Comparison of ENCODE assay signal across 8 cellular contexts in the genomic region with DNA sequence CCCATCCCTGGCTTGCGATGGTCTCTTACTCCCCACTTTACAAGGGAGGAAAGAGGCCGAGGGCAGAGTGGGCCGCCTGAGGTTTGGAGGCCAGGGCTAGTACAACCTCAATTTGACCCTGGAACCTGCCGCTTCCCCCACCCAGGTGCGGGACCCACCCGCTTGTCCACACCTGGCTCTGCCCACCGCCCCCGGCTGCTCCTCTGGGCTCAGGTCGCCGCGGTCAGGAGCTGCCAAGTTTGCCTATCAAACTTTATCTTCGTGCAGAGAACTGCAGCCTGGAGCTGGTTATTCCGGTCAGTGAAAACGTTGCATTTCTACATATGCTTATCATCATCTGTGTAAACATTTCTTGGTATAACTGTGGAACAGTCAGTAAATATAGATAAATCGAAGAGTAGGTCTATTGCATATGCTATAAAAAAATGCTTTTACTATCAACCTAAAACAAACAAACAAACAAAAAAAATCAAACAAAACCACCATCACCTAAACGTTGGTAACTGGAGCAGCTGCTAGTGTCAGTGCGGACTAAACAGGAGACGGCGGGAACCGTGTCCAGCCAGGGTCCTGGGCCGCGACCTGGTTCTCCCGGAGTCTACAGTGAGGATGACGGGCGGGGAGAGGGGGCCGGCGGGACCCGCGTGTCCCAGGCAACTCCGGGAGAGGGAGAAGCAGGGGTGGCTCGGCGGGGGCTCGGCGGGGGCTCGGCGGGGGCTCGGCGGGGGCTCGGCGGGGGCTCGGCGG. TPM values are rescaled to one million over a fixed set of nuclear protein-coding genes. Genes with fewer than 3 reads are reported as not detected.
DNase-seq lines count a peak whose midpoint lies in the region; TF ChIP-seq lines count a peak whose summit lies in the region.

No MANE protein-coding gene starts in this region.

- no peaks in the 10 kb centered on the region for H3F3A ChIP-seq in MM.1S (ENCODE audit: insufficient read depth, low read length)

- no peaks in the 10 kb centered on the region for H3K9me3 ChIP-seq in MM.1S (replicated peaks; ENCODE audit: insufficient read depth, low read length)

- no peaks in the 10 kb centered on the region for H3K79me2 ChIP-seq in MM.1S (ENCODE audit: low read length)

- DNase-seq in Daoy (ENCODE audit: low read depth) (peak; percentile 51), MM.1S (no peak), astrocyte of the spinal cord (ENCODE audit: low read depth, low spot score) (no peak), iPS-NIHi7 (ENCODE audit: extremely low spot score) (peak; percentile 55), medulla oblongata (ENCODE audit: extremely low spot score) (no peak), kidney tubule cell (ENCODE audit: low spot score) (no peak)
- peak; percentile 43 for DNase-seq in stimulated activated CD8-positive, alpha-beta memory T cell treated with anti-CD3 and anti-CD28 coated beads, Interleukin-4, amount 100 ng/mL, for 48 hours
- DNase-seq in stimulated activated CD4-positive, alpha-beta T cell treated with anti-CD3 and anti-CD28 coated beads, Interleukin-2, amount 100 ng/mL, for 24 hours = no peak

- H4K20me1 ChIP-seq in MM.1S (ENCODE audit: insufficient read depth, low read length) = no peaks in the 10 kb centered on the region

- H3K36me3 ChIP-seq in MM.1S (replicated peaks; ENCODE audit: insufficient read depth, low read length) = no peaks in the 10 kb centered on the region

- no peak overlapping the region for H3K27ac ChIP-seq in MM.1S (ENCODE audit: low read length)

- no peaks in the 10 kb centered on the region for H3K4me1 ChIP-seq in MM.1S (ENCODE audit: low read length)

- no peaks in the 10 kb centered on the region for H3K9me2 ChIP-seq in MM.1S (replicated peaks; ENCODE audit: insufficient read depth, low read length)

- no peak for TF ChIP-seq CTCF in MM.1S (IDR thresholded peaks at IDR 0.05; ENCODE audit: low read length)
- TF ChIP-seq CTCF in astrocyte of the spinal cord (IDR thresholded peaks at IDR 0.05; ENCODE audit: low read depth, low read length) = no peak

- 0 out of 2 replicates have a peak overlapping the region, but pooled peaks have one; percentile 4 for H2AFZ ChIP-seq in MM.1S (ENCODE audit: low read length)

- H3K4me3 ChIP-seq in MM.1S (ENCODE audit: low read length) = peak overlapping the region; percentile 34
- peak overlapping the region; percentile 64 for H3K4me3 ChIP-seq in astrocyte of the spinal cord (ENCODE audit: low read depth, low read length)

- H3K27me3 ChIP-seq in MM.1S (replicated peaks; ENCODE audit: insufficient read depth, low read length) = peaks cover 89% of the 10 kb centered on the region

- peak overlapping the region; percentile 67 for H3K4me2 ChIP-seq in MM.1S (ENCODE audit: low read depth, low read length)

- no peak overlapping the region for H3K9ac ChIP-seq in MM.1S (ENCODE audit: low read length)

- in situ Hi-C loops in astrocyte of the spinal cord (cut with HindIII; ENCODE audit: low sequenced_read_pairs) = no loop called here

RNA-seq across cellular contexts. Expression of a gene that starts 0.9 kb away (rescaled TPM):
- 4.7 and 14.1 TPM in 2 replicates for total RNA-seq in Daoy (2014; rRNA removed; shearing (Covaris generic))

Comparison
In these comparisons a context has a peak if more than half of its experiments do, and no peak if none do; other contexts are left out.
1. DNase-seq: peak in Daoy (single experiment), iPS-NIHi7 (single experiment) and stimulated activated CD8-positive, alpha-beta memory T cell treated with anti-CD3 and anti-CD28 coated beads, Interleukin-4, amount 100 ng/mL, for 48 hours (single experiment); none in MM.1S (single experiment), astrocyte of the spinal cord (single experiment), medulla oblongata (single experiment), stimulated activated CD4-positive, alpha-beta T cell treated with anti-CD3 and anti-CD28 coated beads, Interleukin-2, amount 100 ng/mL, for 24 hours (0 of 2) and kidney tubule cell (single experiment).